In the genomic region with DNA sequence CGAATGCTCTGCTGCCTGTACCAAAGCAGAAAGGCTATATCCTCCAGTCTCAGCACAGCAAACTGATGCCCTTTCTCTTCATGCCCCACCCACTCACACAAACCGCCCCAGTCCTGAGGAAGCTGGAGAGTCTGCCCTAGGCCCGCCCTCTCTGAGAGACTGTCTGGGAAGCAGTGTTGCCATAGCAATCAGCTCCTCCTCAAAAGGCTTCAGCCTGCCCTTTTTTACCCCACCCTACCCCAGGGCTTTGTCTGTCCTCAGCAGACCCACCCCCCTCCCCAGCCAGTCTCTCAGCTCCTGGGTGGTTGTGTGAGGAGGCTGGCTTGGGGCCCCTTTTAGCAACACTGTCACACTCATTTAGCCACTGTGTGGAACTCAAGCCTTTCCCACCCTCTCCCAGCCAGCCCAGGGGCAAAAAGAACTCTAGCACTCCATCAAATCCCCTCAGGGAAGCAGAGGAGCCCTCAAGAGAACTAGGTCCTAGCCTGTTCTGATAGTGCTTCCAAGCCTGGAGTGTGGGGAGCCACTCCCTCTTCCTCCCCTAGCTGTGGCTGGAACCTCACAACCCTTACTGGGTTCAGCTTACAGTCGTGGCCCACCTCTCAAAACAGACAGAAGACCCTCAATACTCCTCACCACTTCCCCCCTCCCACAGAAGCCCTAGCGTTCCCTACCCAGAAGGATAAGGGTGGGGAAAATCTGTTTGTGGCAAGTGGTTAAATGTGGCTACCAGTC, we compare ENCODE assay signal across 8 cellular contexts. TPM values are rescaled to one million over a fixed set of nuclear protein-coding genes. Genes with fewer than 3 reads are reported as not detected.
DNase-seq lines count a peak whose midpoint lies in the region; ATAC-seq and TF ChIP-seq lines count a peak whose summit lies in the region.

No MANE protein-coding gene starts in this region.

- H2AFZ ChIP-seq in trophoblast cell (ENCODE audit: insufficient read depth, low read length, poor library complexity): peak overlapping the region; percentile 46

- H3K79me2 ChIP-seq in trophoblast cell (ENCODE audit: control insufficient read depth, insufficient read depth, low read length, poor library complexity): peaks cover 5% of the 10 kb centered on the region

- H3K27ac ChIP-seq in SK-N-MC: peak overlapping the region; percentile 88
- H3K27ac ChIP-seq in adipose tissue (ENCODE audit: low read depth, low read length): peak overlapping the region; percentile 51
- peak overlapping the region; percentile 79 to 98 (median 94) for H3K27ac ChIP-seq in heart right ventricle
- peak overlapping the region; percentile 94 for H3K27ac ChIP-seq in trophoblast cell (ENCODE audit: low read depth, low read length)
- H3K27ac ChIP-seq in aorta (ENCODE audit: low read depth in 1 of 2, low read length in 2 of 2): peak overlapping the region; percentile 62 to 65

- TF ChIP-seq CTCF in heart right ventricle (IDR thresholded peaks at IDR 0.05): no peak

- ATAC-seq in heart right ventricle: peak; percentile 2 to 47 (median 21)
- peak; percentile 47 for ATAC-seq in aorta (ENCODE audit: low FRiP score)
- ATAC-seq in HG03095 (IDR thresholded peaks at IDR 0.05; ENCODE audit: unreplicated experiment): no peak

- intact Hi-C loops in heart right ventricle (cut with DNase I): loop anchor here in 6 of 10 donors (5.0 to 10.0 kb wide), 7 partner anchors 42 to 441 kb away; a partner anchor contains a TSS
- intact Hi-C loops in aorta (cut with DNase I): loop anchor here in 1 of 2 donors (5.0 kb wide), 1 partner anchor 122 kb away; no protein-coding TSS in a partner anchor

- H3K4me1 ChIP-seq in heart right ventricle (peaks cover 17 to 71% (median 55%) of the 10 kb centered on the region in 9 donors), trophoblast cell (ENCODE audit: control insufficient read depth in 1 of 2, insufficient read depth in 2 of 2, low read length in 2 of 2) (peaks cover 27 to 29% of the 10 kb centered on the region in 2 experiments), aorta (ENCODE audit: control insufficient read depth in 1 of 2, insufficient read depth in 2 of 2, low read length in 2 of 2) (no peaks in the 10 kb centered on the region)

- H2BK12ac ChIP-seq in trophoblast cell (ENCODE audit: low read length): peak overlapping the region; percentile 85

- H4K12ac ChIP-seq in trophoblast cell (ENCODE audit: low read depth, low read length): peak overlapping the region; percentile 39

- H3K4ac ChIP-seq in trophoblast cell (ENCODE audit: low read depth, low read length): peak overlapping the region; percentile 61

- H3K4me2 ChIP-seq in trophoblast cell (ENCODE audit: low read length): peak overlapping the region; percentile 90

- peak overlapping the region; percentile 72 for H2BK120ac ChIP-seq in trophoblast cell (ENCODE audit: insufficient read depth, low read length, poor library complexity)

- H3K9ac ChIP-seq in SK-N-MC (ENCODE audit: insufficient read length): no peak overlapping the region
- H3K9ac ChIP-seq in trophoblast cell (ENCODE audit: low read length): peak overlapping the region; percentile 20

- DNase-seq in EH (ENCODE audit: low read depth): peak; percentile 99
- peak; percentile 95 for DNase-seq in LHCN-M2 (ENCODE audit: low read depth)
- peak; percentile 88 for DNase-seq in SK-N-MC (ENCODE audit: low read depth, low spot score)
- peak; percentile 75 to 89 for DNase-seq in heart right ventricle
- DNase-seq in trophoblast cell: peak; percentile 92 to 96
- peak; percentile 91 to 95 for DNase-seq in aorta

- peaks cover 22% of the 10 kb centered on the region for H3K79me1 ChIP-seq in trophoblast cell (ENCODE audit: low read length)

- no peak overlapping the region for H3K23ac ChIP-seq in trophoblast cell (ENCODE audit: low read length)

- H3K14ac ChIP-seq in trophoblast cell (ENCODE audit: low read length): peak overlapping the region; percentile 63

- H3K4me3 ChIP-seq in SK-N-MC: peak overlapping the region; percentile 85
- H3K4me3 ChIP-seq in heart right ventricle: peak overlapping the region in 9 of 10 donors; percentile 45 to 78 (median 67)
- peak overlapping the region; percentile 11 for H3K4me3 ChIP-seq in trophoblast cell (ENCODE audit: low read depth, low read length)
- peak overlapping the region in 1 of 2 donors; percentile 5 for H3K4me3 ChIP-seq in aorta (ENCODE audit: low read length in 2 of 2)

- H3K9me3 ChIP-seq in SK-N-MC (ENCODE audit: low read depth, low read length) (no peaks in the 10 kb centered on the region), heart right ventricle (no peaks in the 10 kb centered on the region), trophoblast cell (ENCODE audit: insufficient read depth, low read depth, low read length) (no peaks in the 10 kb centered on the region), aorta (ENCODE audit: control insufficient read depth, low read length) (no peaks in the 10 kb centered on the region)

- peak overlapping the region; percentile 92 for H4K91ac ChIP-seq in trophoblast cell (ENCODE audit: low read depth, low read length)

- peak overlapping the region; percentile 63 for H2AK5ac ChIP-seq in trophoblast cell (ENCODE audit: low read length)

- H2BK5ac ChIP-seq in trophoblast cell (ENCODE audit: low read depth, low read length, poor library complexity): peak overlapping the region; percentile 90

- H4K8ac ChIP-seq in trophoblast cell (ENCODE audit: low read depth, low read length): peak overlapping the region; percentile 64

- H3K36me3 ChIP-seq in SK-N-MC (ENCODE audit: insufficient read depth, low read length) (no peaks in the 10 kb centered on the region), heart right ventricle (no peaks in the 10 kb centered on the region), trophoblast cell (ENCODE audit: control insufficient read depth in 1 of 2, insufficient read depth in 2 of 2, low read length in 2 of 2) (no peaks in the 10 kb centered on the region), aorta (ENCODE audit: control insufficient read depth in 1 of 2, insufficient read depth in 2 of 2, low read length in 1 of 2) (no peaks in the 10 kb centered on the region)

- H3K27me3 ChIP-seq in heart right ventricle (no peaks in the 10 kb centered on the region), trophoblast cell (ENCODE audit: insufficient read depth, low read length) (no peaks in the 10 kb centered on the region), aorta (ENCODE audit: control insufficient read depth in 1 of 2, insufficient read depth in 2 of 2, low read length in 1 of 2) (no peaks in the 10 kb centered on the region)

- 1 to 21% (median 2%) methylated on average over 5 of the region's 5 CpGs for WGBS in adipose tissue, 3 donors
- 11 to 16% methylated on average over 5 of the region's 5 CpGs for WGBS in heart right ventricle, 2 donors
- WGBS in trophoblast cell (ENCODE audit: extremely low coverage, insufficient coverage, insufficient read length): no CpG with 5 or more reads among the region's 5 CpGs
- 1 to 2% methylated on average over 5 of the region's 5 CpGs for WGBS in aorta, 2 donors

- H3K18ac ChIP-seq in trophoblast cell (ENCODE audit: low read length): peak overlapping the region; percentile 51

RNA-seq across cellular contexts. Expression of a gene that starts 1.4 kb away (rescaled TPM):
- total RNA-seq in LHCN-M2 (2014; rRNA removed): 34.8 and 36.0 TPM in 2 replicates
- polyA plus RNA-seq in LHCN-M2 (2012): 37.4 TPM
- 10 to 100 TPM in 2 of 3 donors, 1 to 10 TPM in 1; 4.7 to 16.4 (median 15.5) TPM for polyA plus RNA-seq in adipose tissue
- 10 to 100 TPM; 12.2 to 20.3 (median 17.1) TPM for total RNA-seq in heart right ventricle
- polyA plus RNA-seq in heart right ventricle: 10 to 100 TPM; 25.5 to 31.6 TPM
- polyA plus RNA-seq in trophoblast cell (2013): 19.5 and 20.6 TPM in 2 replicates
- 10 to 100 TPM; 25.4 to 29.6 TPM for total RNA-seq in aorta
- polyA plus RNA-seq in aorta: 10 to 100 TPM; 11.8 to 34.0 TPM

RNA-seq across cellular contexts. Expression of a gene that starts 11.3 kb away (rescaled TPM):
- 138 and 153 TPM in 2 replicates for total RNA-seq in LHCN-M2 (2014; rRNA removed)
- polyA plus RNA-seq in LHCN-M2 (2012): 147 TPM
- 100 to 1,000 TPM in 1 of 3 donors, 10 to 100 TPM in 2; 67.7 to 110 (median 79.7) TPM for polyA plus RNA-seq in adipose tissue
- total RNA-seq in heart right ventricle: 100 to 1,000 TPM; 122 to 153 (median 127) TPM
- 100 to 1,000 TPM in 1 of 2 donors, 10 to 100 TPM in 1; 43.7 to 151 TPM for polyA plus RNA-seq in heart right ventricle
- 81.6 and 83.4 TPM in 2 replicates for polyA plus RNA-seq in trophoblast cell (2013)
- total RNA-seq in aorta: 10 to 100 TPM; 47.2 to 49.2 TPM
- polyA plus RNA-seq in aorta: 10 to 100 TPM; 74.5 to 85.3 TPM

RNA-seq across cellular contexts. Expression of a gene that starts 17.9 kb away (rescaled TPM):
- total RNA-seq in LHCN-M2 (2014; rRNA removed): 21.7 and 23.7 TPM in 2 replicates
- polyA plus RNA-seq in LHCN-M2 (2012): 15.6 TPM
- 10 to 100 TPM; 13.5 to 17.8 (median 15.0) TPM for polyA plus RNA-seq in adipose tissue
- 10 to 100 TPM in 4 of 10 donors, 1 to 10 TPM in 6; 8.2 to 12.3 (median 9.9) TPM for total RNA-seq in heart right ventricle
- polyA plus RNA-seq in heart right ventricle: 10 to 100 TPM; 10.6 to 10.7 TPM
- 14.0 and 14.6 TPM in 2 replicates for polyA plus RNA-seq in trophoblast cell (2013)
- total RNA-seq in aorta: 10 to 100 TPM; 12.0 to 16.8 TPM
- polyA plus RNA-seq in aorta: 10 to 100 TPM in 1 of 2 donors, 1 to 10 TPM in 1; 8.8 to 22.5 TPM

RNA-seq across cellular contexts. Expression of a gene that starts 34.5 kb away (rescaled TPM):
- total RNA-seq in LHCN-M2 (2014; rRNA removed) (54.2 and 60.9 TPM in 2 replicates), heart right ventricle (1 to 10 TPM; 2.6 to 9.8 (median 4.5) TPM), aorta (10 to 100 TPM in 1 of 2 donors, 1 to 10 TPM in 1; 7.8 to 17.8 TPM)
- 34.1 TPM for polyA plus RNA-seq in LHCN-M2 (2012)
- polyA plus RNA-seq in adipose tissue (10 to 100 TPM in 1 of 3 donors, 1 to 10 TPM in 2; 5.6 to 12.0 (median 8.5) TPM), heart right ventricle (1 to 10 TPM; 3.4 to 6.4 TPM), aorta (10 to 100 TPM in 1 of 2 donors, 1 to 10 TPM in 1; 3.6 to 17.3 TPM)
- polyA plus RNA-seq in trophoblast cell (2013): 31.6 and 33.8 TPM in 2 replicates

RNA-seq across cellular contexts. Expression of a gene that starts 41.9 kb away (rescaled TPM):
- 294 and 327 TPM in 2 replicates for total RNA-seq in LHCN-M2 (2014; rRNA removed)
- polyA plus RNA-seq in LHCN-M2 (2012): 340 TPM
- polyA plus RNA-seq in adipose tissue: 100 to 1,000 TPM in 1 of 3 donors, 10 to 100 TPM in 2; 53.4 to 148 (median 54.3) TPM
- 100 to 1,000 TPM; 227 to 385 (median 300) TPM for total RNA-seq in heart right ventricle
- polyA plus RNA-seq in heart right ventricle: 100 to 1,000 TPM in 1 of 2 donors, 10 to 100 TPM in 1; 69.9 to 248 TPM
- polyA plus RNA-seq in trophoblast cell (2013): 250 and 256 TPM in 2 replicates
- 100 to 1,000 TPM; 187 to 192 TPM for total RNA-seq in aorta
- 10 to 100 TPM; 50.5 to 70.9 TPM for polyA plus RNA-seq in aorta
